8 cellular contexts compared by ENCODE assay signal in the genomic region with DNA sequence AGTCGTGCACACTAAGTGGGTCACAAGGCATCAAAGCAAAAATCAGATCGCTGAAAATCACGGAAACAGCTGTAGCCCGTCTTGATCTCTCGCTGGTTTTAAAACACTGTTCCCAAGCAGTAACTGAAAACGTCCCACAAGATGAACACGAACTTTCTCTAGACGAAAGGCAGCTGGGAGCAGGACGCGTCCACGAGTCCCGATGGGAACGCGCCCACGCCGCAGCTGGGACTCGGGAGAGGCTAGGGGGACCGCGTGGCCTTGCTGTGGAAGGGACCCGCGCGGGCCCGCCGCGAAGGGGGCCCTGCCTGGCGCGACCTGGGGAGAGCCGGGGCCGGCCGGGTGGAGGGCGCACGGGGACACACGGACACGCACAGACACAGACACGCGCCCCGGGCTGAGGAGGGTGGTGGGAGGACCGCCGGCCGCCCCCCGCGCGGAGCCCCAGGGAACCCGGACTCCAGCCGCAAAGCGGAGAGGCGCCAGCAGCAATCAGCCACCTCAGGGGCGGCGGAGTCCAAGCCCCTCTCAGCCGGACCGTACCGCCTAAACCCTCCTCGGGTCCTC. TPM values are rescaled to one million over a fixed set of nuclear protein-coding genes. Genes with fewer than 3 reads are reported as not detected.
DNase-seq lines count a peak whose midpoint lies in the region; ATAC-seq and TF ChIP-seq lines count a peak whose summit lies in the region.

No MANE protein-coding gene starts in this region.

- H3K36me3 Mint-ChIP-seq in CD8-positive, alpha-beta memory T cell: peaks cover 9 to 44% (median 9%) of the 10 kb centered on the region in 3 donors
- H3K36me3 Mint-ChIP-seq in effector memory CD8-positive, alpha-beta T cell (ENCODE audit: insufficient read depth): peaks cover 60% of the 10 kb centered on the region

- H3K27me3 Mint-ChIP-seq in CD8-positive, alpha-beta memory T cell: peaks cover 0 to 2% of the 10 kb centered on the region in 2 donors
- no peaks in the 10 kb centered on the region for H3K27me3 Mint-ChIP-seq in effector memory CD8-positive, alpha-beta T cell

- CTCF ChIA-PET in CD8-positive, alpha-beta memory T cell (lab: Charles Lee): interaction anchor here (0.6 to 3.8 kb wide), 17 partner anchors 10 to 106 kb away, joined by 3 to 24 read pairs (median 4); no protein-coding TSS in a partner anchor

- no peaks in the 10 kb centered on the region for H3K9me3 Mint-ChIP-seq in CD8-positive, alpha-beta memory T cell
- no peaks in the 10 kb centered on the region for H3K9me3 Mint-ChIP-seq in effector memory CD8-positive, alpha-beta T cell

- peak; percentile 21 to 78 (median 60) for DNase-seq in CD8-positive, alpha-beta memory T cell
- DNase-seq in UCSD-AML1 (lab: John Stamatoyannopoulos, UW; ENCODE audit: unreplicated experiment) (peak; percentile 36), mucosa of descending colon (peak in 2 of 3 donors; percentile 42 to 69), vagina (ENCODE audit: extremely low spot score in 2 of 2) (no peak), SW480 (ENCODE audit: low spot score) (no peak)
- peak; percentile 38 to 53 (median 48) for DNase-seq in effector memory CD8-positive, alpha-beta T cell

- intact Hi-C loops in mucosa of descending colon (cut with DNase I, micrococcal nuclease): no loop called here
- intact Hi-C loops in vagina (cut with DNase I): no loop called here

- POLR2A ChIA-PET in CD8-positive, alpha-beta memory T cell (lab: Charles Lee): interaction anchor here (0.6 to 4.1 kb wide), 21 partner anchors 8 to 1136 kb away, joined by 3 to 48 read pairs (median 4); no protein-coding TSS in a partner anchor

- H3K27ac ChIP-seq in CD8-positive, alpha-beta memory T cell (ENCODE audit: low read depth, low read length): peak overlapping the region; percentile 98
- peak overlapping the region; percentile 87 for H3K27ac ChIP-seq in vagina

- H3K4me3 Mint-ChIP-seq in CD8-positive, alpha-beta memory T cell: peak overlapping the region; percentile 95 to 99 (median 97)
- peak overlapping the region; percentile 97 to 100 for H3K4me3 Mint-ChIP-seq in effector memory CD8-positive, alpha-beta T cell

- H3K4me1 ChIP-seq in CD8-positive, alpha-beta memory T cell (ENCODE audit: insufficient read depth, low read length): peaks cover 43% of the 10 kb centered on the region
- H3K4me1 ChIP-seq in mucosa of descending colon (ENCODE audit: low read depth) (peaks cover 6% of the 10 kb centered on the region), vagina (peaks cover 32% of the 10 kb centered on the region)

- peaks cover 6% of the 10 kb centered on the region for H3K36me3 ChIP-seq in CD8-positive, alpha-beta memory T cell (ENCODE audit: insufficient read depth, low read length)
- H3K36me3 ChIP-seq in mucosa of descending colon (ENCODE audit: low read depth): no peaks in the 10 kb centered on the region
- no peaks in the 10 kb centered on the region for H3K36me3 ChIP-seq in vagina

- no peaks in the 10 kb centered on the region for H3K27me3 ChIP-seq in CD8-positive, alpha-beta memory T cell (ENCODE audit: insufficient read depth, low read length, poor library complexity, severe bottlenecking)
- no peaks in the 10 kb centered on the region for H3K27me3 ChIP-seq in vagina

- no peaks in the 10 kb centered on the region for H3K9me3 ChIP-seq in CD8-positive, alpha-beta memory T cell (ENCODE audit: low read length)
- H3K9me3 ChIP-seq in mucosa of descending colon (no peaks in the 10 kb centered on the region), vagina (no peaks in the 10 kb centered on the region)

- peak; percentile 2 for ATAC-seq in GM19372 (IDR thresholded peaks at IDR 0.05; ENCODE audit: low read depth, unreplicated experiment)
- peak; percentile 1 for ATAC-seq in HG03520 (IDR thresholded peaks at IDR 0.05; ENCODE audit: unreplicated experiment)
- peak; percentile 20 for ATAC-seq in effector memory CD8-positive, alpha-beta T cell (replicated peaks)
- ATAC-seq in mucosa of descending colon: peak; percentile 45

- H3K4me1 Mint-ChIP-seq in CD8-positive, alpha-beta memory T cell: peaks cover 43 to 56% (median 51%) of the 10 kb centered on the region in 3 donors
- peaks cover 36 to 45% of the 10 kb centered on the region in 2 donors for H3K4me1 Mint-ChIP-seq in effector memory CD8-positive, alpha-beta T cell (ENCODE audit: low read depth in 2 of 2)

- peak overlapping the region; percentile 97 to 100 (median 98) for H3K27ac Mint-ChIP-seq in CD8-positive, alpha-beta memory T cell
- peak overlapping the region; percentile 98 to 100 for H3K27ac Mint-ChIP-seq in effector memory CD8-positive, alpha-beta T cell

- H3K4me3 ChIP-seq in CD8-positive, alpha-beta memory T cell (ENCODE audit: low read length): peak overlapping the region; percentile 88
- H3K4me3 ChIP-seq in mucosa of descending colon: peak overlapping the region; percentile 60
- peak overlapping the region; percentile 78 to 90 for H3K4me3 ChIP-seq in vagina

- no peak for TF ChIP-seq CTCF in mucosa of descending colon (IDR thresholded peaks at IDR 0.05)
- no peak for TF ChIP-seq CTCF in vagina (IDR thresholded peaks at IDR 0.05)

- no peak for TF ChIP-seq POLR2A in vagina (IDR thresholded peaks at IDR 0.05)

RNA-seq across cellular contexts. Expression of a gene that starts 0.6 kb away (rescaled TPM):
- total RNA-seq in CD8-positive, alpha-beta memory T cell: 100 to 1,000 TPM; 121 to 130 TPM
- polyA plus RNA-seq in CD8-positive, alpha-beta memory T cell: 54.6 TPM
- total RNA-seq in mucosa of descending colon: 10 to 100 TPM; 30.3 to 55.7 (median 55.1) TPM
- 24.3 TPM for total RNA-seq in vagina

Comparison
In these comparisons a context has a peak if more than half of its experiments do, and no peak if none do; other contexts are left out.
1. DNase-seq: peak in CD8-positive, alpha-beta memory T cell (5 of 5), UCSD-AML1 (single experiment), effector memory CD8-positive, alpha-beta T cell (3 of 3) and mucosa of descending colon (2 of 3); none in vagina (0 of 2) and SW480 (single experiment).
2. Peak in every context shown above with its lines, with median percentiles within 50 percentile points of each other: H3K4me3 ChIP-seq and ATAC-seq.